13 cellular contexts compared by ENCODE assay signal in genomic region chr22:42830161-42830560, GRCh38. TPM values are rescaled to one million over a fixed set of nuclear protein-coding genes. Genes with fewer than 3 reads are reported as not detected.
DNase-seq lines count a peak whose midpoint lies in the region; ATAC-seq and TF ChIP-seq lines count a peak whose summit lies in the region.
"Had no signal": no experiment of that assay in that cellular context is flagged by ENCODE, and none has a peak within 500 bp of the region (broad histone marks: within the 10 kb centered on the region; RNA-seq: fewer than 3 reads in every experiment).

No MANE protein-coding gene starts in this region.

- no peak for TF ChIP-seq CTCF in osteocyte (IDR thresholded peaks at IDR 0.05)

- no peaks in the 10 kb centered on the region for H3K9me3 Mint-ChIP-seq in activated naive CD8-positive, alpha-beta T cell treated with anti-CD3 and anti-CD28 coated beads, Interleukin-2, amount 10 ng/mL, durations not matched to agents 7 days and 5 days
- no peaks in the 10 kb centered on the region for H3K9me3 Mint-ChIP-seq in activated naive CD8-positive, alpha-beta T cell treated with anti-CD3 and anti-CD28 coated beads, Interleukin-2, amount 50 U/mL, for 24 hours
- H3K9me3 Mint-ChIP-seq in osteocyte (ENCODE audit: unreplicated experiment) = no peaks in the 10 kb centered on the region
- H3K9me3 Mint-ChIP-seq: CD8-positive, alpha-beta memory T cell; H9; IgD-negative memory B cell had no signal

- H3K27ac Mint-ChIP-seq in activated naive CD8-positive, alpha-beta T cell treated with anti-CD3 and anti-CD28 coated beads, Interleukin-2, amount 10 ng/mL, durations not matched to agents 7 days and 5 days = peak overlapping the region; percentile 31
- H3K27ac Mint-ChIP-seq in activated naive CD8-positive, alpha-beta T cell treated with anti-CD3 and anti-CD28 coated beads, Interleukin-2, amount 50 U/mL, for 24 hours = no peak overlapping the region
- H3K27ac Mint-ChIP-seq in osteocyte (ENCODE audit: unreplicated experiment) = no peak overlapping the region
- H3K27ac Mint-ChIP-seq: CD8-positive, alpha-beta memory T cell; H9; IgD-negative memory B cell had no signal

- no peak overlapping the region for H3K4me3 Mint-ChIP-seq in activated naive CD8-positive, alpha-beta T cell treated with anti-CD3 and anti-CD28 coated beads, Interleukin-2, amount 10 ng/mL, durations not matched to agents 7 days and 5 days
- H3K4me3 Mint-ChIP-seq in activated naive CD8-positive, alpha-beta T cell treated with anti-CD3 and anti-CD28 coated beads, Interleukin-2, amount 50 U/mL, for 24 hours = no peak overlapping the region
- no peak overlapping the region for H3K4me3 Mint-ChIP-seq in osteocyte (ENCODE audit: unreplicated experiment)
- H3K4me3 Mint-ChIP-seq: H9, IgD-negative memory B cell had no signal

- H3K27me3 Mint-ChIP-seq in activated naive CD8-positive, alpha-beta T cell treated with anti-CD3 and anti-CD28 coated beads, Interleukin-2, amount 10 ng/mL, durations not matched to agents 7 days and 5 days = no peaks in the 10 kb centered on the region
- no peaks in the 10 kb centered on the region for H3K27me3 Mint-ChIP-seq in activated naive CD8-positive, alpha-beta T cell treated with anti-CD3 and anti-CD28 coated beads, Interleukin-2, amount 50 U/mL, for 24 hours
- H3K27me3 Mint-ChIP-seq in osteocyte (ENCODE audit: unreplicated experiment) = no peaks in the 10 kb centered on the region
- H3K27me3 Mint-ChIP-seq: CD8-positive, alpha-beta memory T cell; IgD-negative memory B cell had no signal

- no peak for ATAC-seq in activated naive CD8-positive, alpha-beta T cell treated with anti-CD3 and anti-CD28 coated beads, Interleukin-2, amount 10 ng/mL, durations not matched to agents 7 days and 5 days (ENCODE audit: low read depth)
- no peak for ATAC-seq in activated naive CD8-positive, alpha-beta T cell treated with anti-CD3 and anti-CD28 coated beads, Interleukin-2, amount 50 U/mL, for 24 hours
- no peak for ATAC-seq in GM21381 (IDR thresholded peaks at IDR 0.05; ENCODE audit: unreplicated experiment)

- H3K4me1 Mint-ChIP-seq in activated naive CD8-positive, alpha-beta T cell treated with anti-CD3 and anti-CD28 coated beads, Interleukin-2, amount 10 ng/mL, durations not matched to agents 7 days and 5 days = peaks cover 6% of the 10 kb centered on the region
- H3K4me1 Mint-ChIP-seq in activated naive CD8-positive, alpha-beta T cell treated with anti-CD3 and anti-CD28 coated beads, Interleukin-2, amount 50 U/mL, for 24 hours = peaks cover 10% of the 10 kb centered on the region
- H3K4me1 Mint-ChIP-seq in osteocyte (ENCODE audit: unreplicated experiment) = peaks cover 5% of the 10 kb centered on the region
- H3K4me1 Mint-ChIP-seq: H9 had no signal

- POLR2A ChIA-PET in activated naive CD8-positive, alpha-beta T cell treated with anti-CD3 and anti-CD28 coated beads, Interleukin-2, amount 10 ng/mL, durations not matched to agents 7 days and 5 days (lab: Charles Lee) = no interaction called here

- DNase-seq in activated naive CD8-positive, alpha-beta T cell treated with anti-CD3 and anti-CD28 coated beads, Interleukin-2, amount 10 ng/mL, durations not matched to agents 7 days and 5 days = no peak
- DNase-seq in activated naive CD8-positive, alpha-beta T cell treated with anti-CD3 and anti-CD28 coated beads, Interleukin-2, amount 50 U/mL, for 24 hours = no peak
- DNase-seq in foreskin melanocyte (peak; percentile 12), osteocyte (ENCODE audit: extremely low spot score, unreplicated experiment) (peak; percentile 54), DMS79 treated with DMSO at 0.1 percent for 48 hours (lab: John Stamatoyannopoulos, UW) (no peak)
- no peak for DNase-seq in activated CD8-positive, alpha-beta memory T cell treated with anti-CD3 and anti-CD28 coated beads, Interleukin-2, amount 50 U/mL, for 4 hours
- DNase-seq: Caco-2; CD8-positive, alpha-beta memory T cell; GF-D8; GOT3; H9 had no signal

- peaks cover 15% of the 10 kb centered on the region for H3K36me3 Mint-ChIP-seq in activated naive CD8-positive, alpha-beta T cell treated with anti-CD3 and anti-CD28 coated beads, Interleukin-2, amount 10 ng/mL, durations not matched to agents 7 days and 5 days
- H3K36me3 Mint-ChIP-seq in activated naive CD8-positive, alpha-beta T cell treated with anti-CD3 and anti-CD28 coated beads, Interleukin-2, amount 50 U/mL, for 24 hours (ENCODE audit: low read depth) = peaks cover 26% of the 10 kb centered on the region
- peaks cover 27% of the 10 kb centered on the region for H3K36me3 Mint-ChIP-seq in osteocyte (ENCODE audit: unreplicated experiment)

RNA-seq across cellular contexts. Expression of gene ARFGAP3, which starts 26.9 kb away (rescaled TPM):
- 10 to 100 TPM; 34.5 to 38.0 TPM for total RNA-seq in activated naive CD8-positive, alpha-beta T cell treated with anti-CD3 and anti-CD28 coated beads, Interleukin-2, amount 10 ng/mL, durations not matched to agents 7 days and 5 days
- total RNA-seq in osteocyte = 59.1 and 61.0 TPM in 2 replicates

Comparison
In these comparisons a context has a peak if more than half of its experiments do, and no peak if none do; other contexts are left out.
1. DNase-seq: peak in foreskin melanocyte (single experiment) and osteocyte (single experiment); none in activated naive CD8-positive, alpha-beta T cell treated with anti-CD3 and anti-CD28 coated beads, Interleukin-2, amount 10 ng/mL, durations not matched to agents 7 days and 5 days (single experiment), activated naive CD8-positive, alpha-beta T cell treated with anti-CD3 and anti-CD28 coated beads, Interleukin-2, amount 50 U/mL, for 24 hours (single experiment), activated CD8-positive, alpha-beta memory T cell treated with anti-CD3 and anti-CD28 coated beads, Interleukin-2, amount 50 U/mL, for 4 hours (single experiment) and DMS79 treated with DMSO at 0.1 percent for 48 hours (single experiment).